7 cellular contexts compared by ENCODE assay signal in genomic region chr11:3063876-3064275, GRCh38. TPM values are rescaled to one million over a fixed set of nuclear protein-coding genes. Genes with fewer than 3 reads are reported as not detected.
DNase-seq lines count a peak whose midpoint lies in the region; TF ChIP-seq lines count a peak whose summit lies in the region.
"Not testable (repeated sequence)": the region's sequence is repeated elsewhere in the genome, so short reads cannot be mapped to it uniquely, and the experiment has no call there.

No MANE protein-coding gene starts in this region.

- H3K9me3 ChIP-seq in Karpas-422 (ENCODE audit: low read length); neuronal stem cell (replicated peaks in 1 of 2; ENCODE audit: control insufficient read depth in 2 of 2, insufficient read depth in 1 of 2, low read depth in 1 of 2, low read length in 2 of 2): not testable (repeated sequence)
- peaks cover 10% of the 10 kb centered on the region for H3K9me3 ChIP-seq in SJSA1 (replicated peaks)

- H3K9me2 ChIP-seq in Karpas-422 (replicated peaks; ENCODE audit: insufficient read depth, low read length): not testable (repeated sequence)

- H3K27me3 ChIP-seq in Karpas-422 (ENCODE audit: low read length); SJSA1 (replicated peaks); neuronal stem cell (ENCODE audit: control insufficient read depth in 3 of 3, insufficient read depth in 3 of 3, low read depth in 1 of 3, low read length in 3 of 3): not testable (repeated sequence)

- not testable (repeated sequence) for H3K79me2 ChIP-seq in Karpas-422 (ENCODE audit: low read length)

- H4K91ac ChIP-seq in neuronal stem cell (ENCODE audit: low read depth, low read length, poor library complexity): not testable (repeated sequence)

- H3K14ac ChIP-seq in neuronal stem cell (ENCODE audit: low read length): not testable (repeated sequence)

- H4K8ac ChIP-seq in neuronal stem cell (ENCODE audit: low read depth, low read length): not testable (repeated sequence)

- H3K23ac ChIP-seq in neuronal stem cell (ENCODE audit: low read depth, low read length, poor library complexity): not testable (repeated sequence)

- peak; percentile 11 for DNase-seq in GM04503 (ENCODE audit: low read depth)
- peak; percentile 51 for DNase-seq in Karpas-422
- DNase-seq in SJSA1 (ENCODE audit: low read depth in 1 of 2, low spot score in 2 of 2): peak in 1 of 2 experiments; percentile 54
- peak; percentile 22 to 65 for DNase-seq in cardiac fibroblast (ENCODE audit: low read depth in 2 of 2)
- peak; percentile 37 for DNase-seq in fibroblast of peridontal ligament (ENCODE audit: extremely low read depth)
- peak; percentile 35 for DNase-seq in iPS DF 19.7 (ENCODE audit: low read depth, low spot score)
- peak; percentile 47 for DNase-seq in neuronal stem cell (ENCODE audit: low spot score)

- WGBS in neuronal stem cell (ENCODE audit: extremely low coverage in 2 of 2, insufficient read length in 2 of 2, insufficient replicate concordance in 1 of 2), 2 donors: no CpG with 5 or more reads among the region's 8 CpGs

- 0 out of 2 replicates have a peak overlapping the region, but pooled peaks have one; percentile 25 for H3K4me3 ChIP-seq in Karpas-422 (ENCODE audit: low read length)
- H3K4me3 ChIP-seq in SJSA1; cardiac fibroblast (replicated peaks in 1 of 2; ENCODE audit: low read depth in 2 of 2, low read length in 2 of 2); neuronal stem cell (ENCODE audit: low read length in 2 of 2): not testable (repeated sequence)

- not testable (repeated sequence) for H2AK5ac ChIP-seq in neuronal stem cell (ENCODE audit: low read depth, low read length)

- TF ChIP-seq CTCF in cardiac fibroblast (IDR thresholded peaks at IDR 0.05; ENCODE audit: low read depth, low read length): not testable (repeated sequence)

- H4K20me1 ChIP-seq in Karpas-422 (ENCODE audit: insufficient read depth, low read depth, low read length): not testable (repeated sequence)

- H2BK5ac ChIP-seq in neuronal stem cell (ENCODE audit: low read length): not testable (repeated sequence)

- H2BK15ac ChIP-seq in neuronal stem cell (ENCODE audit: low read length): not testable (repeated sequence)

- not testable (repeated sequence) for H3K36me3 ChIP-seq in Karpas-422 (ENCODE audit: insufficient read depth, low read length); SJSA1; neuronal stem cell (replicated peaks in 1 of 2; ENCODE audit: control insufficient read depth in 2 of 2, insufficient read depth in 2 of 2, low read length in 2 of 2)

- not testable (repeated sequence) for H3K18ac ChIP-seq in neuronal stem cell (ENCODE audit: low read length)

- 0 out of 2 replicates have a peak overlapping the region, but pooled peaks have one; percentile 0 for H2AFZ ChIP-seq in Karpas-422 (ENCODE audit: low read length)
- not testable (repeated sequence) for H2AFZ ChIP-seq in neuronal stem cell (ENCODE audit: low read length)

- not testable (repeated sequence) for H3K79me1 ChIP-seq in neuronal stem cell (ENCODE audit: low read depth, low read length)

- H3K9ac ChIP-seq in Karpas-422 (ENCODE audit: low read length): peak overlapping the region; percentile 37; the same call in 1 of the 2 replicates
- not testable (repeated sequence) for H3K9ac ChIP-seq in neuronal stem cell (ENCODE audit: low read depth, low read length, poor library complexity)

- H2BK12ac ChIP-seq in neuronal stem cell (ENCODE audit: low read length): not testable (repeated sequence)

- H3K4ac ChIP-seq in neuronal stem cell (ENCODE audit: low read length): not testable (repeated sequence)

- peak overlapping the region; percentile 53 for H3K4me2 ChIP-seq in Karpas-422 (ENCODE audit: low read depth, low read length, poor library complexity, severe bottlenecking)
- H3K4me2 ChIP-seq in neuronal stem cell (ENCODE audit: insufficient read depth, low read length, poor library complexity, severe bottlenecking): not testable (repeated sequence)

- H3K4me1 ChIP-seq in Karpas-422 (ENCODE audit: low read length) (peaks cover 23% of the 10 kb centered on the region), SJSA1 (replicated peaks) (peaks cover 21% of the 10 kb centered on the region)
- H3K4me1 ChIP-seq in neuronal stem cell (ENCODE audit: control insufficient read depth in 2 of 2, insufficient read depth in 1 of 2, low read depth in 1 of 2, low read length in 2 of 2): not testable (repeated sequence)

- H3K27ac ChIP-seq in Karpas-422 (ENCODE audit: low read length) (peak overlapping the region; percentile 72), SJSA1 (peak overlapping the region; percentile 65), neuronal stem cell (replicated peaks; ENCODE audit: low read length) (peak overlapping the region; percentile 46)

- not testable (repeated sequence) for H2BK120ac ChIP-seq in neuronal stem cell (ENCODE audit: low read depth, low read length)

RNA-seq across cellular contexts. Expression of gene CARS1, which starts 6.7 kb away (rescaled TPM):
- total RNA-seq in Karpas-422 (2014; rRNA removed; shearing (Covaris generic); ENCODE audit: low replicate concordance): 55.8 and 80.6 TPM in 2 replicates
- 34.9 and 57.6 TPM in 2 replicates for total RNA-seq in SJSA1 (2014; rRNA removed; shearing (Covaris generic))
- polyA plus RNA-seq in neuronal stem cell (2013, experiment 1 of 2): 21.3 TPM
- polyA plus RNA-seq in neuronal stem cell (2013, experiment 2 of 2): 20.1 TPM
